In the genomic region with DNA sequence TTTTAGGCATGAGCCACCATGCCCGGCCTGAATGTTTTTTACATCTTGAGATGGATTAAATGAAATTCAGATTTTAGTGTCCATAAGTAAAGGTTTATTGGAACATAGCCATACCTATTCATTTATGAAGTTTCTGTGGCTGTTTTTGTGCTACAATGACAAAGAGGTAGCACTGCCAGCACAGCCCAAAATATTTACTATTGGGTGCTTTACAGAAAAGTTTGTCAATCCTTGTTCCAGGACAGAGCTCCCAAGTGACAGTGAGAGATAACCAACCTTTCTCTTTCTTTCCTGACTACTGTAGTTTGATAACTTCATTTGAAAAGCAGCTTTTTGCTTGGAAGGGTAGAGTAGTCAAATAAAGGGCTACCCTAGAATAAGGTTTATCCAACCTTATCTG, we compare ENCODE assay signal across 1 cellular context.
TF ChIP-seq lines count a peak whose summit lies in the region.

No MANE protein-coding gene starts in this region.

TF ChIP-seq in endothelial cell of umbilical vein, 7 proteins besides CTCF, POLR2A, EP300 and RAD21:
- TF ChIP-seq FOS (IDR thresholded peaks at IDR 0.05; ENCODE audit: borderline replicate concordance, insufficient read depth, low read length) (no peak), POLR2AphosphoS5 (IDR thresholded peaks at IDR 0.05; ENCODE audit: insufficient read depth, low read depth, low read length) (no peak), MYC (IDR thresholded peaks at IDR 0.05; ENCODE audit: low read depth, low read length) (no peak), MAX (IDR thresholded peaks at IDR 0.05; ENCODE audit: insufficient read depth, insufficient read length) (no peak), JUN (IDR thresholded peaks at IDR 0.05; ENCODE audit: borderline replicate concordance, insufficient read depth, insufficient read length, low read depth) (no peak)
